In the genomic region with DNA sequence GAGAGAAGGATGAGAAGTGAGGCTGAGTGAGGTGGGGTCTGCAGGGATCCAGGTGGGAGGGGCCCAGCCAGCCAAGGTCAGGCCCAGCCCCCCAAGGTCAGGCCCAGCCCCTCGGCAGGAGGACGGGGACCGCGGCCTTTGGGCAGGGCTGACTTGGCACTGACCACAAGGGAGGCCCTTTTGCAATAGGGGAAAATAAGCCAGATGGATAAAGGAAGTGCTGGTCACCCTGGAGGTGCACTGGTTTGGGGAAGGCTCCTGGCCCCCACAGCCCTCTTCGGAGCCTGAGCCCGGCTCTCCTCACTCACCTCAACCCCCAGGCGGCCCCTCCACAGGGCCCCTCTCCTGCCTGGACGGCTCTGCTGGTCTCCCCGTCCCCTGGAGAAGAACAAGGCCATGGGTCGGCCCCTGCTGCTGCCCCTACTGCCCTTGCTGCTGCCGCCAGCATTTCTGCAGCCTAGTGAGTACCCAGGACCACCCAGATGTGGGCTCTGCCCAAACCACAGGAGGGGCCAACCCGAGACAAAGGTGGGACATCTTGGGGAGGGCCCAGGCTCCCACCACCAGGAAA, we compare ENCODE assay signal across 10 cellular contexts.
DNase-seq lines count a peak whose midpoint lies in the region; ATAC-seq lines count a peak whose summit lies in the region.
"Had no signal": no experiment of that assay in that cellular context is flagged by ENCODE, and none has a peak within 500 bp of the region (broad histone marks: within the 10 kb centered on the region; RNA-seq: fewer than 3 reads in every experiment).

A gene (plus strand): TSS at position 227 of the 571 bp plus-strand sequence. CDS start 170 bp downstream, at position 397.

- H3K4me3 Mint-ChIP-seq in dendritic cell treated with granulocyte-macrophage colony-stimulating factor and Interleukin-4, amounts not matched to agents 40 ng/mL and 50 ng/mL, for 4 days: peak within 1 kb of the TSS; percentile 87

- no peak for DNase-seq in NCI-H2227 (lab: John Stamatoyannopoulos, UW; ENCODE audit: unreplicated experiment)
- DNase-seq: T1000 had no signal

- peak within 1 kb of the TSS; percentile 20; the same call in 1 of the 2 replicates for H3K27ac ChIP-seq in ACC112 (ENCODE audit: low read depth, low read length)
- H3K27ac ChIP-seq in KOPT-K1 (ENCODE audit: low read depth, low read length, poor library complexity, severe bottlenecking): peak within 1 kb of the TSS; percentile 89
- peak within 1 kb of the TSS; percentile 63 for H3K27ac ChIP-seq in muscle layer of duodenum (ENCODE audit: low read length)

- H3K9me3 ChIP-seq in KOPT-K1 (ENCODE audit: insufficient read depth, low read length, poor library complexity, severe bottlenecking) (no peaks in the 10 kb centered on the region), muscle layer of duodenum (ENCODE audit: control insufficient read depth in 1 of 2, low read length in 2 of 2) (no peaks in the 10 kb centered on the region)

- H3K9me3 Mint-ChIP-seq in dendritic cell treated with granulocyte-macrophage colony-stimulating factor and Interleukin-4, amounts not matched to agents 40 ng/mL and 50 ng/mL, for 4 days: no peaks in the 10 kb centered on the region
- H3K9me3 Mint-ChIP-seq: neural crest cell had no signal

- H3K4me3 ChIP-seq in ACC112 (ENCODE audit: low read depth, low read length) (no peak within 1 kb of the TSS), muscle layer of duodenum (ENCODE audit: low read depth in 1 of 2, low read length in 2 of 2) (peak within 1 kb of the TSS in 1 of 2 donors; percentile 37)

- H3K27me3 Mint-ChIP-seq in dendritic cell treated with granulocyte-macrophage colony-stimulating factor and Interleukin-4, amounts not matched to agents 40 ng/mL and 50 ng/mL, for 4 days: no peaks in the 10 kb centered on the region

- H3K79me2 ChIP-seq in ACC112 (ENCODE audit: control insufficient read depth, insufficient read depth, low read length, unreplicated experiment): no peaks in the 10 kb centered on the region

- peak within 1 kb of the TSS; percentile 51 for H2AFZ ChIP-seq in ACC112 (ENCODE audit: low read length, unreplicated experiment)

- H3K36me3 ChIP-seq in ACC112 (ENCODE audit: insufficient read depth, low read length) (no peaks in the 10 kb centered on the region), KOPT-K1 (ENCODE audit: insufficient read depth, low read length) (peaks cover 10% of the 10 kb centered on the region), muscle layer of duodenum (ENCODE audit: control insufficient read depth in 1 of 2, insufficient read depth in 2 of 2, low read length in 2 of 2) (no peaks in the 10 kb centered on the region)

- peaks cover 50% of the 10 kb centered on the region for H3K36me3 Mint-ChIP-seq in dendritic cell treated with granulocyte-macrophage colony-stimulating factor and Interleukin-4, amounts not matched to agents 40 ng/mL and 50 ng/mL, for 4 days (ENCODE audit: low read depth)

- intact Hi-C loops in dendritic cell treated with granulocyte-macrophage colony-stimulating factor and Interleukin-4, amounts not matched to agents 40 ng/mL and 50 ng/mL, for 4 days (cut with micrococcal nuclease): no loop called here

- H3K27me3 ChIP-seq in ACC112 (ENCODE audit: insufficient read depth, low read length) (no peaks in the 10 kb centered on the region), muscle layer of duodenum (ENCODE audit: low read depth, low read length) (no peaks in the 10 kb centered on the region)

- peak within 1 kb of the TSS; percentile 88 for H3K27ac Mint-ChIP-seq in dendritic cell treated with granulocyte-macrophage colony-stimulating factor and Interleukin-4, amounts not matched to agents 40 ng/mL and 50 ng/mL, for 4 days

- H3K4me1 Mint-ChIP-seq in dendritic cell treated with granulocyte-macrophage colony-stimulating factor and Interleukin-4, amounts not matched to agents 40 ng/mL and 50 ng/mL, for 4 days (ENCODE audit: low read depth): peaks cover 90% of the 10 kb centered on the region

- peaks cover 17% of the 10 kb centered on the region for H3K4me1 ChIP-seq in ACC112 (ENCODE audit: control insufficient read depth, insufficient read depth, low read length, unreplicated experiment)
- no peaks in the 10 kb centered on the region for H3K4me1 ChIP-seq in muscle layer of duodenum (ENCODE audit: control insufficient read depth in 1 of 2, insufficient read depth in 2 of 2, low read length in 2 of 2)

- no peak for ATAC-seq in GM18502 (IDR thresholded peaks at IDR 0.05; ENCODE audit: poor library complexity, unreplicated experiment)
- no peak for ATAC-seq in HG02852 (IDR thresholded peaks at IDR 0.05; ENCODE audit: unreplicated experiment)
- ATAC-seq in GM18519 (IDR thresholded peaks at IDR 0.05; ENCODE audit: low FRiP score, unreplicated experiment): no peak

Comparison
In these comparisons a context has a peak if more than half of its experiments do, and no peak if none do; other contexts are left out.
1. H3K27ac ChIP-seq: peak in every context shown above with its lines; median percentile 89 in KOPT-K1; 63 in muscle layer of duodenum; 20 in ACC112.